8 cellular contexts compared by ENCODE assay signal in the genomic region with DNA sequence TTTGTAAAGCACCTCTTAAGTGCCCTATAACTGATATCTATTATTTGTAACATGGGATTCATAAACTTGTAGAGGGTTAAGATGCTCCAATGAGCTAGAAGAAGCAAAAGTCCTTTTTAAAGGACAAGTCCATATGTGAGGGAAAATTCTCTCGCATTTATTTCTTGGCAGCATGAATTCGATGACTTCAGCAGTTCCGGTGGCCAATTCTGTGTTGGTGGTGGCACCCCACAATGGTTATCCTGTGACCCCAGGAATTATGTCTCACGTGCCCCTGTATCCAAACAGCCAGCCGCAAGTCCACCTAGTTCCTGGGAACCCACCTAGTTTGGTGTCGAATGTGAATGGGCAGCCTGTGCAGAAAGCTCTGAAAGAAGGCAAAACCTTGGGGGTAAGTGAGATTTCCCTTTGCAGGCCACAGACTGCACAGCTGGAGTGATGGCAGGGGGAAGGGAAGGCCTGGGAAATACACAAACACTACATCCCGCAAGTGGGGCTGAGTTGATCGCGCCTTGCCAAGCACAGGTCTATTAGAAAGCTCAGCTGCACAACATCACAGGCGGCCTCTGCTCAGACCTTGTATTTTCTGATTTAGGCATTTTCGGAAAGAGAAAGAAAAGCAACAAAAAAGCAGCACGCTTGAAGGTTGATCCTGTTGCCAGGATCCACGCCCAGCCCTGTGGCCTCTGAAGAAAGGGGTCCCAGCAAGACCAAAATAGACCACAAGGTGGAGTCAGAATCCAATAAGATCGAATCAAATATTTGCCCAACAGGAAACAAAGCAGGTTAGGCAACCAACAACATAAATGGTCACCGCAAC. TPM values are rescaled to one million over a fixed set of nuclear protein-coding genes. Genes with fewer than 3 reads are reported as not detected.
DNase-seq lines count a peak whose midpoint lies in the region; ATAC-seq and TF ChIP-seq lines count a peak whose summit lies in the region.

No MANE protein-coding gene starts in this region.

- 60 to 66% methylated on average over 14 to 15 of the region's 15 CpGs for whole genome bisulfite sequencing in upper lobe of left lung, 2 donors
- WGBS in thyroid gland, 2 donors, result 60 to 63% methylated on average over 15 of the region's 15 CpGs

- H3K4me2 ChIP-seq in fibroblast of lung (ENCODE audit: extremely low read depth, insufficient read depth, low read length), result no peak overlapping the region

- no peak for ATAC-seq in Right ventricle myocardium superior (ENCODE audit: poor library complexity)
- ATAC-seq in upper lobe of left lung (ENCODE audit: low FRiP score in 2 of 2), result no peak

- no peak overlapping the region for H2AFZ ChIP-seq in fibroblast of lung (ENCODE audit: low read length)

- intact Hi-C loops in left ventricle myocardium inferior (cut with micrococcal nuclease), result no loop called here
- intact Hi-C loops in Right ventricle myocardium superior (cut with DNase I), result no loop called here
- intact Hi-C loops in thyroid gland (cut with DNase I), result no loop called here

- H3K36me3 ChIP-seq in left ventricle myocardium inferior (no peaks in the 10 kb centered on the region), fibroblast of lung (ENCODE audit: control insufficient read depth, insufficient read depth, low read length) (no peaks in the 10 kb centered on the region), upper lobe of left lung (no peaks in the 10 kb centered on the region), thyroid gland (no peaks in the 10 kb centered on the region)
- H3K36me3 ChIP-seq in effector memory CD4-positive, alpha-beta T cell (ENCODE audit: control insufficient read depth, insufficient read depth, low read length), result no peaks in the 10 kb centered on the region

- H3K79me2 ChIP-seq in fibroblast of lung (ENCODE audit: control insufficient read depth, insufficient read depth, low read length), result no peaks in the 10 kb centered on the region

- H4K20me1 ChIP-seq in fibroblast of lung (ENCODE audit: control insufficient read depth, extremely low read depth, insufficient read depth, low read length), result no peaks in the 10 kb centered on the region

- DNase-seq in left ventricle myocardium inferior (no peak), Right ventricle myocardium superior (no peak), NCI-H748 (lab: John Stamatoyannopoulos, UW; ENCODE audit: unreplicated experiment) (peak; percentile 95), fibroblast of lung (ENCODE audit: low read depth in 2 of 2) (no peak), upper lobe of left lung (no peak), thyroid gland (no peak), NCI-H187 treated with DMSO at 0.1 percent for 48 hours (lab: John Stamatoyannopoulos, UW) (no peak)
- DNase-seq in effector memory CD4-positive, alpha-beta T cell, result no peak

- H3K4me3 ChIP-seq in left ventricle myocardium inferior, result no peak overlapping the region
- no peak overlapping the region for H3K4me3 ChIP-seq in fibroblast of lung (replicated peaks in 1 of 4; ENCODE audit: control extremely low read depth in 1 of 4, insufficient read depth in 1 of 4, low read depth in 3 of 4, low read length in 4 of 4)
- no peak overlapping the region for H3K4me3 ChIP-seq in upper lobe of left lung
- no peak overlapping the region for H3K4me3 ChIP-seq in effector memory CD4-positive, alpha-beta T cell (ENCODE audit: insufficient read depth, low read depth, low read length, poor library complexity, severe bottlenecking)
- H3K4me3 ChIP-seq in thyroid gland (replicated peaks in 1 of 3), result no peak overlapping the region

- no peak for TF ChIP-seq EP300 in upper lobe of left lung (IDR thresholded peaks at IDR 0.05)

- H3K9ac ChIP-seq in fibroblast of lung (ENCODE audit: insufficient read depth, low read length), result no peak overlapping the region

- TF ChIP-seq POLR2A in upper lobe of left lung (IDR thresholded peaks at IDR 0.05) (no peak), thyroid gland (IDR thresholded peaks at IDR 0.05) (no peak)

- no peaks in the 10 kb centered on the region for H3K9me3 ChIP-seq in left ventricle myocardium inferior (replicated peaks)
- H3K9me3 ChIP-seq in fibroblast of lung (ENCODE audit: control insufficient read depth, insufficient read depth, low read depth, low read length), result no peaks in the 10 kb centered on the region
- H3K9me3 ChIP-seq in upper lobe of left lung, result no peaks in the 10 kb centered on the region
- no peaks in the 10 kb centered on the region for H3K9me3 ChIP-seq in effector memory CD4-positive, alpha-beta T cell (ENCODE audit: control insufficient read depth, low read length)
- H3K9me3 ChIP-seq in thyroid gland, result no peaks in the 10 kb centered on the region

- TF ChIP-seq CTCF in left ventricle myocardium inferior (IDR thresholded peaks at IDR 0.05; ENCODE audit: borderline replicate concordance) (peak; percentile 24), fibroblast of lung (conservative IDR thresholded peaks at IDR 0.05 in 1 of 2, IDR thresholded peaks at IDR 0.05 in 1 of 2; ENCODE audit: low read depth in 1 of 2, low read length in 2 of 2) (peak; percentile 26 to 29), upper lobe of left lung (IDR thresholded peaks at IDR 0.05) (peak in 5 of 6 experiments; percentile 23 to 56 (median 45)), thyroid gland (IDR thresholded peaks at IDR 0.05) (peak in 1 of 6 experiments; percentile 20)

- H3K27me3 ChIP-seq in left ventricle myocardium inferior (ENCODE audit: low read depth) (peaks cover 17% of the 10 kb centered on the region), fibroblast of lung (ENCODE audit: control insufficient read depth, insufficient read depth, low read length) (no peaks in the 10 kb centered on the region), upper lobe of left lung (no peaks in the 10 kb centered on the region), thyroid gland (no peaks in the 10 kb centered on the region)
- H3K27me3 ChIP-seq in effector memory CD4-positive, alpha-beta T cell (replicated peaks; ENCODE audit: control insufficient read depth, insufficient read depth, low read length, poor library complexity, severe bottlenecking), result no peaks in the 10 kb centered on the region

- H3K27ac ChIP-seq in left ventricle myocardium inferior (replicated peaks), result no peak overlapping the region
- H3K27ac ChIP-seq in fibroblast of lung (ENCODE audit: insufficient read depth, low read length), result no peak overlapping the region
- H3K27ac ChIP-seq in upper lobe of left lung, result no peak overlapping the region
- H3K27ac ChIP-seq in effector memory CD4-positive, alpha-beta T cell (ENCODE audit: insufficient read depth, low read length, poor library complexity, severe bottlenecking), result no peak overlapping the region
- no peak overlapping the region for H3K27ac ChIP-seq in thyroid gland

- H3K4me1 ChIP-seq in left ventricle myocardium inferior, result no peaks in the 10 kb centered on the region
- no peaks in the 10 kb centered on the region for H3K4me1 ChIP-seq in fibroblast of lung (ENCODE audit: control insufficient read depth, extremely low read depth, insufficient read depth, low read length)
- peaks cover 0 to 3% (median 0%) of the 10 kb centered on the region in 4 donors for H3K4me1 ChIP-seq in upper lobe of left lung
- H3K4me1 ChIP-seq in effector memory CD4-positive, alpha-beta T cell (ENCODE audit: control insufficient read depth, insufficient read depth, low read length, poor library complexity, severe bottlenecking), result no peaks in the 10 kb centered on the region
- no peaks in the 10 kb centered on the region for H3K4me1 ChIP-seq in thyroid gland

RNA-seq across cellular contexts. Expression of a gene that starts 1.5 kb away (rescaled TPM):
- total RNA-seq in left ventricle myocardium inferior, result not detected
- not detected for total RNA-seq in Right ventricle myocardium superior
- not detected in 2 replicates for total RNA-seq in fibroblast of lung
- polyA plus RNA-seq in fibroblast of lung, result not detected in 2 replicates
- not detected in 2 replicates for polyA plus RNA-seq in fibroblast of lung (2012)
- not detected in 2 replicates for polyA minus RNA-seq in fibroblast of lung (ENCODE audit: low replicate concordance)
- 10 to 100 TPM in 4 of 6 donors, 1 to 10 TPM in 1, not detected in 1; 3.7 to 82.9 (median 15.5) TPM for total RNA-seq in upper lobe of left lung
- not detected for total RNA-seq in thyroid gland

RNA-seq across cellular contexts. Expression of a gene that starts 23.6 kb away (rescaled TPM):
- total RNA-seq in left ventricle myocardium inferior (not detected), Right ventricle myocardium superior (not detected), fibroblast of lung (not detected in 2 replicates), upper lobe of left lung (not detected), thyroid gland (not detected)
- polyA plus RNA-seq in fibroblast of lung, result not detected in 2 replicates
- not detected in 2 replicates for polyA plus RNA-seq in fibroblast of lung (2012)
- not detected in 2 replicates for polyA minus RNA-seq in fibroblast of lung (ENCODE audit: low replicate concordance)

RNA-seq across cellular contexts. Expression of a gene that starts 55.8 kb away (rescaled TPM):
- total RNA-seq in left ventricle myocardium inferior, result not detected
- total RNA-seq in Right ventricle myocardium superior, result not detected
- total RNA-seq in fibroblast of lung, result not detected in 2 replicates
- polyA plus RNA-seq in fibroblast of lung, result not detected in 2 replicates
- polyA plus RNA-seq in fibroblast of lung (2012), result not detected in 2 replicates
- polyA minus RNA-seq in fibroblast of lung (ENCODE audit: low replicate concordance), result not detected in 2 replicates
- total RNA-seq in upper lobe of left lung, result 100 to 1,000 TPM in 5 of 6 donors, 10 to 100 TPM in 1; 65.5 to 227 (median 120) TPM
- not detected for total RNA-seq in thyroid gland

Comparison
In these comparisons a context has a peak if more than half of its experiments do, and no peak if none do; other contexts are left out.
1. RNA of a gene that starts 55.8 kb away (total RNA-seq): 65.5 to 227 TPM in upper lobe of left lung; not detected in left ventricle myocardium inferior (single experiment), not detected in Right ventricle myocardium superior (single experiment), not detected in fibroblast of lung and not detected in thyroid gland; every median in the first group is over 10 times any median in the second.